Comparison of ENCODE assay signal across 2 cellular contexts in genomic region chr1:26114165-26114927, GRCh38.
TF ChIP-seq lines count a peak whose summit lies in the region.

No MANE protein-coding gene starts in this region.

TF ChIP-seq in GM12891, 5 proteins besides CTCF, POLR2A, EP300 and RAD21:
- no peak for TF ChIP-seq POLR2AphosphoS5 (IDR thresholded peaks at IDR 0.05; ENCODE audit: low read depth, low read length)
- no peak for TF ChIP-seq SPI1 (IDR thresholded peaks at IDR 0.05; ENCODE audit: low read depth, low read length)
- TF ChIP-seq POU2F2 (IDR thresholded peaks at IDR 0.05; ENCODE audit: low read depth, low read length): no peak
- no peak for TF ChIP-seq PAX5 (IDR thresholded peaks at IDR 0.05; ENCODE audit: insufficient read depth, low read length, severe bottlenecking)
- no peak for TF ChIP-seq TAF1 (IDR thresholded peaks at IDR 0.05; ENCODE audit: low read depth, low read length)

TF ChIP-seq in K562, 482 proteins besides CTCF, POLR2A, EP300 and RAD21:
- TF ChIP-seq KLF6 (CRISPR knock-in tag; IDR thresholded peaks at IDR 0.05; ENCODE audit: borderline replicate concordance): no peak
- no peak for TF ChIP-seq CEBPG (CRISPR knock-in tag; IDR thresholded peaks at IDR 0.05)
- peak in 1 of 2 experiments; percentile 20; a peak in 1 of 4 replicates for TF ChIP-seq CEBPG (tag; conservative IDR thresholded peaks at IDR 0.05 in 1 of 2, IDR thresholded peaks at IDR 0.05 in 1 of 2)
- TF ChIP-seq PCBP2 (IDR thresholded peaks at IDR 0.05; ENCODE audit: low read depth, low read length, poor library complexity, severe bottlenecking): no peak
- TF ChIP-seq CEBPB (tag; IDR thresholded peaks at IDR 0.05): 0 out of 2 replicates have a peak, but pooled peaks have one; percentile 15
- peak; percentile 44; the same call in 1 of the 2 replicates for TF ChIP-seq ZFX (CRISPR knock-in tag; IDR thresholded peaks at IDR 0.05)
- TF ChIP-seq GMEB1 (CRISPR knock-in tag; IDR thresholded peaks at IDR 0.05): no peak
- no peak for TF ChIP-seq ZNF57 (CRISPR knock-in tag; IDR thresholded peaks at IDR 0.05)
- peak; percentile 84 for TF ChIP-seq ZBTB40 (IDR thresholded peaks at IDR 0.05)
- no peak for TF ChIP-seq ZBTB40 (CRISPR knock-in tag; IDR thresholded peaks at IDR 0.05)
- TF ChIP-seq LEF1 (IDR thresholded peaks at IDR 0.05): no peak
- TF ChIP-seq MBD1 (CRISPR knock-in tag; IDR thresholded peaks at IDR 0.05): 0 out of 2 replicates have a peak, but pooled peaks have one; percentile 52
- TF ChIP-seq SP1 (CRISPR knock-in tag; IDR thresholded peaks at IDR 0.05): peak; percentile 35; the same call in 1 of the 2 replicates
